ENCODE assay signal across 22 cellular contexts in genomic region chr18:61543518-61543917, GRCh38.
DNase-seq lines count a peak whose midpoint lies in the region; ATAC-seq, FAIRE-seq and TF ChIP-seq lines count a peak whose summit lies in the region.
"Had no signal": no experiment of that assay in that cellular context is flagged by ENCODE, and none has a peak within 500 bp of the region (broad histone marks: within the 10 kb centered on the region; RNA-seq: fewer than 3 reads in every experiment).

No MANE protein-coding gene starts in this region.

- H3K9ac ChIP-seq in liver (ENCODE audit: low read depth in 1 of 2, low read length in 2 of 2): no peak overlapping the region
- H3K9ac ChIP-seq in HepG2 (ENCODE audit: insufficient read depth, low read depth, low read length): no peak overlapping the region
- H3K9ac ChIP-seq: BLaER1 had no signal

- no peak for FAIRE-seq in HepG2 (lab: Jason Lieb, UNC)
- FAIRE-seq: A204.1, GM12891, GM18507 had no signal

- no TSS peak for BruUV-seq in HepG2 (replicated peaks; lab: Mats Ljungman, UMichigan)

- H3K4me1 ChIP-seq in liver (ENCODE audit: control insufficient read depth in 4 of 4, insufficient read depth in 4 of 4, low read length in 3 of 4) (no peaks in the 10 kb centered on the region), HepG2 (ENCODE audit: insufficient read depth, low read length) (no peaks in the 10 kb centered on the region), left ventricle myocardium inferior (peaks cover 22% of the 10 kb centered on the region), transverse colon (peaks cover 0 to 15% (median 5%) of the 10 kb centered on the region in 4 donors)
- H3K4me1 ChIP-seq: BLaER1, Caco-2 had no signal

- 31% methylated on average over 1 of the region's 1 CpG for WGBS in liver
- WGBS in HepG2 (ENCODE audit: low lambda C conversion rate): 0% methylated on average over 1 of the region's 1 CpG
- 77% methylated on average over 1 of the region's 1 CpG; no CpG with 5 or more reads in 1 of the 2 donors for WGBS in transverse colon (ENCODE audit: low coverage in 1 of 2), 2 donors

- no peaks in the 10 kb centered on the region for H3K9me3 ChIP-seq in liver (ENCODE audit: control insufficient read depth in 4 of 4, low read length in 3 of 4)
- H3K9me3 ChIP-seq in HepG2 (ENCODE audit: low read length): no peaks in the 10 kb centered on the region
- no peaks in the 10 kb centered on the region for H3K9me3 ChIP-seq in left ventricle myocardium inferior (replicated peaks)
- no peaks in the 10 kb centered on the region for H3K9me3 ChIP-seq in transverse colon
- H3K9me3 ChIP-seq: BLaER1, Caco-2 had no signal

- no peaks in the 10 kb centered on the region for H4K20me1 ChIP-seq in HepG2 (ENCODE audit: insufficient read depth, low read length)
- H4K20me1 ChIP-seq: BLaER1 had no signal

- TF ChIP-seq RAD21 in liver (IDR thresholded peaks at IDR 0.05) (no peak), HepG2 (CRISPR knock-in tag; IDR thresholded peaks at IDR 0.05) (no peak)

- POLR2A ChIA-PET in HepG2 (lab: Yijun Ruan, JAX): no interaction called here

- H2AFZ ChIP-seq in HepG2 (ENCODE audit: low read length): no peak overlapping the region
- H2AFZ ChIP-seq: GM23338 had no signal

- TF ChIP-seq CTCF in liver (IDR thresholded peaks at IDR 0.05; ENCODE audit: low read depth, low read length, missing input control) (no peak), HepG2 (CRISPR knock-in tag; IDR thresholded peaks at IDR 0.05) (no peak), left ventricle myocardium inferior (IDR thresholded peaks at IDR 0.05; ENCODE audit: borderline replicate concordance) (no peak), transverse colon (IDR thresholded peaks at IDR 0.05) (no peak)

- intact Hi-C loops in Right ventricle myocardium inferior (cut with DNase I) (no loop called here), cardiac septum (cut with DNase I) (no loop called here), HepG2 (cut with micrococcal nuclease; ENCODE audit: unreplicated experiment) (no loop called here), left ventricle myocardium inferior (cut with micrococcal nuclease) (loop anchor here (10.0 kb wide), 1 partner anchor 591 kb away; no protein-coding TSS in a partner anchor), transverse colon (cut with DNase I; ENCODE audit: low total_unique reads) (no loop called here)

- CTCF ChIA-PET in HepG2 (lab: Yijun Ruan, JAX; ENCODE audit: low intra/inter-chr PET ratio, low total read pairs): no interaction called here

- H3K36me3 ChIP-seq in liver (ENCODE audit: control insufficient read depth in 4 of 4, insufficient read depth in 3 of 4, low read depth in 1 of 4, low read length in 3 of 4): no peaks in the 10 kb centered on the region
- H3K36me3 ChIP-seq in HepG2 (replicated peaks in 1 of 2; ENCODE audit: control insufficient read depth in 1 of 2, insufficient read depth in 2 of 2, low read length in 2 of 2): no peaks in the 10 kb centered on the region
- H3K36me3 ChIP-seq in left ventricle myocardium inferior: no peaks in the 10 kb centered on the region
- no peaks in the 10 kb centered on the region for H3K36me3 ChIP-seq in transverse colon
- H3K36me3 ChIP-seq: BLaER1 had no signal

- TF ChIP-seq POLR2A in HepG2 (IDR thresholded peaks at IDR 0.05; ENCODE audit: insufficient read depth in 1 of 2, low read depth in 2 of 2, low read length in 2 of 2) (no peak), transverse colon (IDR thresholded peaks at IDR 0.05) (no peak)

- TF ChIP-seq EP300 in HepG2 (IDR thresholded peaks at IDR 0.05; ENCODE audit: low read depth in 2 of 2, low read length in 2 of 2) (no peak), HepG2 (CRISPR knock-in tag; IDR thresholded peaks at IDR 0.05; ENCODE audit: borderline replicate concordance) (no peak), transverse colon (IDR thresholded peaks at IDR 0.05; ENCODE audit: low read depth) (no peak)

- ATAC-seq in Right ventricle myocardium inferior (peak; percentile 68), HepG2 (no peak)
- ATAC-seq: CD8-positive, alpha-beta T cell; GM23338; HCT116 had no signal

- H3K27ac ChIP-seq in liver (ENCODE audit: low read depth in 1 of 2, low read length in 2 of 2) (no peak overlapping the region), HepG2 (ENCODE audit: extremely low read length, insufficient read depth, low read length) (no peak overlapping the region), left ventricle myocardium inferior (replicated peaks) (peak overlapping the region; percentile 28), transverse colon (no peak overlapping the region)
- H3K27ac ChIP-seq: 22Rv1, BLaER1, C4-2B had no signal

- H3K4me3 ChIP-seq in liver (ENCODE audit: low read depth in 1 of 3, low read length in 3 of 3) (no peak overlapping the region), HepG2 (replicated peaks in 1 of 3; ENCODE audit: insufficient read depth in 1 of 3, low read depth in 2 of 3, low read length in 3 of 3) (no peak overlapping the region), left ventricle myocardium inferior (no peak overlapping the region), transverse colon (no peak overlapping the region)
- H3K4me3 ChIP-seq: BLaER1, GM23338 had no signal

- in situ Hi-C loops in HepG2 (cut with HindIII; ENCODE audit: extremely low pct_ligation_motif_present, low pct_unique_long_range_greater_than_20kb) (no loop called here), transverse colon (cut with MboI; ENCODE audit: low pct_ligation_motif_present in 1 of 4, low pct_unique_long_range_greater_than_20kb in 1 of 4, low sequenced_read_pairs in 3 of 4) (no loop called here)

- DNase-seq in Right ventricle myocardium inferior (ENCODE audit: missing footprints): no peak
- no peak for DNase-seq in cardiac septum (ENCODE audit: low spot score)
- DNase-seq in HepG2 (ENCODE audit: low spot score): no peak
- DNase-seq in left ventricle myocardium inferior: no peak
- DNase-seq in SHP77 treated with DMSO at 0.1 percent for 48 hours (lab: John Stamatoyannopoulos, UW): no peak
- no peak for DNase-seq in transverse colon
- DNase-seq: Caco-2; CD4-positive, CD25-positive, alpha-beta regulatory T cell; CD8-positive, alpha-beta T cell; DMS53; DMS79 treated with DMSO at 0.1 percent for 48 hours; GF-D8; H9 had no signal

- H3K27me3 ChIP-seq in liver (ENCODE audit: control insufficient read depth in 4 of 4, insufficient read depth in 4 of 4, low read length in 3 of 4) (no peaks in the 10 kb centered on the region), HepG2 (ENCODE audit: control insufficient read depth in 1 of 2, insufficient read depth in 2 of 2, low read length in 2 of 2) (no peaks in the 10 kb centered on the region; a peak in 1 of 5 replicates), left ventricle myocardium inferior (ENCODE audit: low read depth) (no peaks in the 10 kb centered on the region), transverse colon (no peaks in the 10 kb centered on the region)
- H3K27me3 ChIP-seq: BLaER1 had no signal

- H3K79me2 ChIP-seq in HepG2 (ENCODE audit: insufficient read depth, low read length): no peaks in the 10 kb centered on the region

- no peak overlapping the region for H3K4me2 ChIP-seq in HepG2 (ENCODE audit: low read depth, low read length)
- H3K4me2 ChIP-seq: BLaER1, GM23338 had no signal

TF ChIP-seq in liver, 16 proteins besides CTCF, POLR2A, EP300 and RAD21:
- peak; percentile 87 for TF ChIP-seq NR2F2 (IDR thresholded peaks at IDR 0.05)
- no peak for TF ChIP-seq ATF3 (IDR thresholded peaks at IDR 0.05)

TF ChIP-seq in HepG2, 621 proteins besides CTCF, POLR2A, EP300 and RAD21 (continues in another document):
- TF ChIP-seq RARA (CRISPR knock-in tag; IDR thresholded peaks at IDR 0.05): no peak
- TF ChIP-seq ZNF724P (CRISPR knock-in tag; IDR thresholded peaks at IDR 0.05; ENCODE audit: borderline replicate concordance): no peak
- TF ChIP-seq ZBTB8A (CRISPR knock-in tag; IDR thresholded peaks at IDR 0.05; ENCODE audit: borderline replicate concordance, low read depth): no peak
- TF ChIP-seq DDIT3 (CRISPR knock-in tag; IDR thresholded peaks at IDR 0.05): no peak
- no peak for TF ChIP-seq ARID4A (CRISPR knock-in tag; IDR thresholded peaks at IDR 0.05; ENCODE audit: borderline replicate concordance)
- no peak for TF ChIP-seq ZNF780A (CRISPR knock-in tag; IDR thresholded peaks at IDR 0.05)
- no peak for TF ChIP-seq MEIS1 (CRISPR knock-in tag; IDR thresholded peaks at IDR 0.05; ENCODE audit: borderline replicate concordance)
